In genomic region chr12:131803995-131804521, GRCh38 we compare ENCODE assay signal across 12 cellular contexts. TPM values are rescaled to one million over a fixed set of nuclear protein-coding genes. Genes with fewer than 3 reads are reported as not detected.
A peak's percentile ranks its signal among the peaks of the same experiment; 100 is the strongest.
DNase-seq lines count a peak whose midpoint lies in the region; ATAC-seq and TF ChIP-seq lines count a peak whose summit lies in the region.
"Had no signal": no experiment of that assay in that cellular context is flagged by ENCODE, and none has a peak within 500 bp of the region (broad histone marks: within the 10 kb centered on the region; RNA-seq: fewer than 3 reads in every experiment).

No MANE protein-coding gene starts in this region.

- CTCF ChIA-PET in RWPE1 (lab: Yijun Ruan, JAX), result no interaction called here

- H3K36me3 ChIP-seq in ovary, result no peaks in the 10 kb centered on the region
- H3K36me3 ChIP-seq: uterus had no signal

- H3K4me1 ChIP-seq in ovary (ENCODE audit: insufficient read depth), result peaks cover 3% of the 10 kb centered on the region
- H3K4me1 ChIP-seq: uterus had no signal

- TF ChIP-seq POLR2A in ovary (IDR thresholded peaks at IDR 0.05), result no peak

- WGBS in ovary, 3 donors, result 4 to 5% (median 5%) methylated on average over 11 of the region's 11 CpGs

- no peak for TF ChIP-seq CTCF in RWPE1 (conservative IDR thresholded peaks at IDR 0.05; ENCODE audit: low read depth)
- TF ChIP-seq CTCF in ovary (IDR thresholded peaks at IDR 0.05), result no peak

- intact Hi-C loops in ovary (cut with DNase I), result no loop called here

- peak overlapping the region; percentile 47 for H3K27ac ChIP-seq in RWPE1
- peak overlapping the region; percentile 13 to 49 for H3K27ac ChIP-seq in ovary
- H3K27ac ChIP-seq: hepatocyte, sigmoid colon had no signal

- ATAC-seq in esophagus mucosa, result peak; percentile 49
- no peak for ATAC-seq in GM19455 (IDR thresholded peaks at IDR 0.05; ENCODE audit: unreplicated experiment)
- ATAC-seq in HG02884 (IDR thresholded peaks at IDR 0.05; ENCODE audit: unreplicated experiment), result no peak

- no peak overlapping the region for H3K4me3 ChIP-seq in ovary
- H3K4me3 ChIP-seq: hepatocyte, sigmoid colon, uterus had no signal

- no peaks in the 10 kb centered on the region for H3K9me3 ChIP-seq in ovary
- H3K9me3 ChIP-seq: sigmoid colon, uterus had no signal

- no peak for TF ChIP-seq EP300 in ovary (IDR thresholded peaks at IDR 0.05)

- DNase-seq in GM04503 (ENCODE audit: low read depth) (peak; percentile 17), RWPE1 (ENCODE audit: low spot score) (no peak), ovary (peak in 2 of 5 donors; percentile 50 to 64), DMS79 (lab: John Stamatoyannopoulos, UW) (no peak)
- DNase-seq: activated B cell treated with CpG ODN at 0.5 μM for 24 hours, NCI-H2081 treated with DMSO at 0.1 percent for 48 hours, sigmoid colon, uterus had no signal

- POLR2A ChIA-PET in RWPE1 (lab: Yijun Ruan, JAX; ENCODE audit: low non-redundant PET), result no interaction called here

- no peaks in the 10 kb centered on the region for H3K27me3 ChIP-seq in ovary
- H3K27me3 ChIP-seq: hepatocyte, sigmoid colon, uterus had no signal

RNA-seq across cellular contexts. Expression of gene MMP17, which starts 24.1 kb away (rescaled TPM):
- 2.2 TPM for total RNA-seq in esophagus mucosa
- total RNA-seq in ovary, result 10 to 100 TPM in 5 of 7 donors, 1 to 10 TPM in 2; 9.3 to 15.6 (median 13.3) TPM
- polyA plus RNA-seq in ovary, result 10 to 100 TPM in 1 of 2 donors, under 1 TPM in 1; 0.78 to 15.5 TPM
